ENCODE assay signal across 8 cellular contexts in the genomic region with DNA sequence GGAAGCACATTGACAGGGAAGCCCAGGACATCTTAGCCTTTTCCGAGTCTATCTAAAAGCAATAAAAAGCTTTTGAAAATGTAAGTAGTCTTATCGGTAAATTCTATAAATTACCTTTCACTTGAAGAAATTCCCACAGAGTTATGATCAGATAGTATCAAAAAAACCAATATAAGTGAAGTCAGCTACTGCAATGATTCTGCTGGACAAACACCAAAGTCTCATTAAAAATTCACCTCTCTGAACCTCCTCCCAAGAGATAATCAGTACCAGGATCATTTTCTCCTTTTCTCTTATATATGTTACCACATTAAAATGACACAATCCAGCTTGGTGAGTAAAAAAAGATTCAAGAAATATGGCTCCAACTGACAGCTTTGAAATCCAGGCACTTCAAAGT.
"Had no signal": no experiment of that assay in that cellular context is flagged by ENCODE, and none has a peak within 500 bp of the region (broad histone marks: within the 10 kb centered on the region; RNA-seq: fewer than 3 reads in every experiment).

No MANE protein-coding gene starts in this region.

- H3K9me3 ChIP-seq: HAP-1 had no signal

- H3K9ac ChIP-seq: GM23248 had no signal

- H3K4me3 ChIP-seq: GM23248, GM23338, HAP-1 had no signal

- H2AFZ ChIP-seq: GM23248, GM23338 had no signal

- H3K4me2 ChIP-seq: GM23338 had no signal

- H3K27ac ChIP-seq: GM23248 had no signal

- H3K36me3 ChIP-seq: HAP-1 had no signal

- H3K4me1 ChIP-seq: HAP-1 had no signal

- DNase-seq: GM23248, GOT3, H7, H9, HCEC 1CT, HFFc6 had no signal
